Comparison of ENCODE assay signal across 20 cellular contexts in the genomic region with DNA sequence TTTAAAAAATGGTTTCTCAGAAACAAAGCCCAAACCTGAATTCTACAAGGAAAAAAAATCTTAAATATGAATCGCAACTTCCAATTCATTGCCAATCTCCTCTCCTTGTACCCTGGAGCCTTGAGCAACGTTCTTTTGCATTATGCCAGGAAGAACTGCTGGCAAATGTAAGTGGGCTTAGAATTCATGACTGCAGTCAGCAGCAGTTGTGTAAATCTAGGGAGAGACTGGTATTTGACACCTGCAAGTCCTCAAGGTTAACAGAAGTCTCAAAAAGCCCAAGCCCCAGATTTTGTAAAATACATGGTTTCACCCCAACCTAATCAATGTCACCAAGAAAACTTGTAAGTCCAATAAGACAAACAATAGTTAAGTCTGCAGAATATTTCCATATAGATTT.
"Had no signal": no experiment of that assay in that cellular context is flagged by ENCODE, and none has a peak within 500 bp of the region (broad histone marks: within the 10 kb centered on the region; RNA-seq: fewer than 3 reads in every experiment).

No MANE protein-coding gene starts in this region.

- H3K36me3 ChIP-seq: adrenal gland, esophagus muscularis mucosa, transverse colon had no signal

- H3K4me2 ChIP-seq: hepatocyte had no signal

- H3K4me3 Mint-ChIP-seq: activated CD4-positive, alpha-beta memory T cell treated with anti-CD3 and anti-CD28 coated beads for 36 hours; activated CD8-positive, alpha-beta memory T cell treated with anti-CD3 and anti-CD28 coated beads, Interleukin-2, amount 10 ng/mL, durations not matched to agents 7 days and 5 days; T-cell had no signal

- H2AFZ ChIP-seq: hepatocyte had no signal

- H3K4me3 ChIP-seq: adrenal gland, dorsolateral prefrontal cortex, esophagus muscularis mucosa, hepatocyte, transverse colon had no signal

- FAIRE-seq: endometrium had no signal

- H3K27ac ChIP-seq: adrenal gland, esophagus muscularis mucosa, hepatocyte, transverse colon had no signal

- H3K27me3 Mint-ChIP-seq: activated CD4-positive, alpha-beta memory T cell treated with anti-CD3 and anti-CD28 coated beads for 36 hours; activated CD8-positive, alpha-beta memory T cell treated with anti-CD3 and anti-CD28 coated beads, Interleukin-2, amount 10 ng/mL, durations not matched to agents 7 days and 5 days; T-cell had no signal

- ATAC-seq: activated CD8-positive, alpha-beta memory T cell treated with anti-CD3 and anti-CD28 coated beads, Interleukin-2, amount 10 ng/mL, durations not matched to agents 7 days and 5 days; T-cell had no signal

- H3K27me3 ChIP-seq: adrenal gland, dorsolateral prefrontal cortex, esophagus muscularis mucosa, hepatocyte, transverse colon had no signal

- H3K9me3 Mint-ChIP-seq: activated CD4-positive, alpha-beta memory T cell treated with anti-CD3 and anti-CD28 coated beads for 36 hours; activated T-helper 2 cell treated with anti-CD3 and anti-CD28 coated beads, Interferon-gamma antibody, Interleukin-2, Interleukin-4, amounts not matched to agents 10 μg/mL and 5 μg/mL and 100 μg/mL, durations not matched to agents 14 hours and 24 hours and 36 hours; T-cell had no signal

- H3K9me3 ChIP-seq: adrenal gland, esophagus muscularis mucosa, transverse colon had no signal

- H3K27ac Mint-ChIP-seq: activated CD4-positive, alpha-beta memory T cell treated with anti-CD3 and anti-CD28 coated beads for 36 hours; T-cell had no signal

- DNase-seq: activated CD4-positive, alpha-beta memory T cell treated with anti-CD3 and anti-CD28 coated beads for 36 hours; activated CD4-positive, alpha-beta T cell treated with anti-CD3 and anti-CD28 coated beads for 1 hour; activated CD8-positive, alpha-beta memory T cell treated with anti-CD3 and anti-CD28 coated beads, Interleukin-2, amount 10 ng/mL, durations not matched to agents 7 days and 5 days; activated naive CD4-positive, alpha-beta T cell treated with anti-CD3 and anti-CD28 coated beads, Interleukin-2, amount 50 U/mL, for 16 hours; activated T-cell treated with anti-CD3 and anti-CD28 coated beads, Interleukin-2, amount 50 U/mL, for 1 hour; adrenal gland; dorsolateral prefrontal cortex; islet precursor cell; mammary epithelial cell; stimulated activated CD4-positive, alpha-beta T cell treated with anti-CD3 and anti-CD28 coated beads, Interleukin-15, amount 100 ng/mL, for 24 hours; stimulated activated CD4-positive, alpha-beta T cell treated with anti-CD3 and anti-CD28 coated beads, Interleukin-4, amount 100 ng/mL, for 1 hour; stimulated activated naive CD4-positive, alpha-beta T cell; substantia nigra; T-cell; T-helper 9 cell; transverse colon had no signal
